ENCODE assay signal across 8 cellular contexts in the genomic region with DNA sequence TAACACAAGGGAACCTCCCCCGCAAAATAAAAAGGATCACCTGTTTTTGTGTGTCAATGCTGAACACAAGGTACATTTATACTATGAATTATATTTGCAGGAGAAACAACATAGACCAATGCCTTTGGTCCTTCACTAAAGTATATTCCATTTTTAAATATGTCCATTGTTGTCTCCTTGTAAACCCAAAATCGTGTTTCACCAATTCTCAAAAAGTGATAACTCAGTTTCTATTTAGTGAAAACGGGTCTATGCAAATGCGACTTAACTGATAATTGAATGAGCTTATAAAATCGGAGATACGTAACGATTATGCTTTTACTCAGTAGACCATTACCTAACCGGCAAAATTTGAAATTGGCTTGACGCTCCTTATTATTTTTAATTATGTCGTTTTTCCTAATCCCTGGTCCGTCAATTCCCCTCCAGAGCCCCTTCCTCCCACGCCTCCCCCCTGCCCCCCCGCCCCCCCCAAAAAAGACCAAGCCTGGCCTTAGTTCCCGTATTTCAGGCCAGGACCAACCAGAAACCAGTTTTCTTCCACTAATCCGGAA. TPM values are rescaled to one million over a fixed set of nuclear protein-coding genes. Genes with fewer than 3 reads are reported as not detected.
DNase-seq lines count a peak whose midpoint lies in the region; ATAC-seq, FAIRE-seq and TF ChIP-seq lines count a peak whose summit lies in the region.

No MANE protein-coding gene starts in this region.

- no peak for FAIRE-seq in A549 (lab: Jason Lieb, UNC)

- H3K23ac ChIP-seq in H9 (ENCODE audit: insufficient read length, low read depth, low read length), result no peak overlapping the region

- peaks cover 52 to 62% of the 10 kb centered on the region in 2 experiments for H3K9me3 Mint-ChIP-seq in H9
- no peaks in the 10 kb centered on the region for H3K9me3 Mint-ChIP-seq in activated T-helper 2 cell treated with anti-CD3 and anti-CD28 coated beads, Interferon-gamma antibody, Interleukin-2, Interleukin-4, amounts not matched to agents 10 μg/mL and 5 μg/mL and 100 μg/mL, durations not matched to agents 14 hours and 24 hours and 36 hours

- H2BK15ac ChIP-seq in H9 (ENCODE audit: low read depth, low read length), result no peak overlapping the region

- H2BK20ac ChIP-seq in H9 (ENCODE audit: low read depth, low read length, poor library complexity, severe bottlenecking), result no peak overlapping the region

- H3K9ac ChIP-seq in H9 (ENCODE audit: extremely low read depth, insufficient read length, low read length) (no peak overlapping the region), subcutaneous abdominal adipose tissue (ENCODE audit: low read length in 5 of 5) (peak overlapping the region in 3 of 5 donors; percentile 45 to 64 (median 48))

- DNase-seq in A549 (ENCODE audit: low read depth in 1 of 2, low spot score in 1 of 2) (peak; percentile 0 to 71), H9 (no peak), inferior parietal cortex (ENCODE audit: extremely low spot score) (peak; percentile 34)
- DNase-seq in activated T-helper 2 cell treated with anti-CD3 and anti-CD28 coated beads, Interferon-gamma antibody, Interleukin-2, Interleukin-4, amounts not matched to agents 10 μg/mL and 5 μg/mL and 100 μg/mL, durations not matched to agents 14 hours and 24 hours and 36 hours (ENCODE audit: low spot score), result no peak
- DNase-seq in stimulated activated CD4-positive, alpha-beta T cell treated with anti-CD3 and anti-CD28 coated beads, Interleukin-4, amount 100 ng/mL, for 24 hours, result no peak

- no peak overlapping the region for H2AK5ac ChIP-seq in H9 (ENCODE audit: insufficient read length, low read length)

- H3K27ac Mint-ChIP-seq in H9, result no peak overlapping the region
- H3K27ac Mint-ChIP-seq in activated T-helper 2 cell treated with anti-CD3 and anti-CD28 coated beads, Interferon-gamma antibody, Interleukin-2, Interleukin-4, amounts not matched to agents 10 μg/mL and 5 μg/mL and 100 μg/mL, durations not matched to agents 14 hours and 24 hours and 36 hours, result peak overlapping the region; percentile 89

- no peak overlapping the region for H4K91ac ChIP-seq in H9 (ENCODE audit: insufficient read length, low read depth, low read length)

- H3K27me3 ChIP-seq in H9 (ENCODE audit: insufficient read depth, low read length) (no peaks in the 10 kb centered on the region), subcutaneous abdominal adipose tissue (ENCODE audit: control insufficient read depth in 5 of 5, insufficient read depth in 4 of 5, low read length in 5 of 5) (no peaks in the 10 kb centered on the region)

- no peak overlapping the region for H4K8ac ChIP-seq in H9 (replicated peaks; ENCODE audit: insufficient read length, low read depth, low read length)

- H3K79me1 ChIP-seq in H9 (ENCODE audit: insufficient read depth, low read depth, low read length, poor library complexity, severe bottlenecking), result peaks cover 3% of the 10 kb centered on the region

- intact Hi-C loops in activated T-helper 2 cell treated with anti-CD3 and anti-CD28 coated beads, Interferon-gamma antibody, Interleukin-2, Interleukin-4, amounts not matched to agents 10 μg/mL and 5 μg/mL and 100 μg/mL, durations not matched to agents 14 hours and 24 hours and 36 hours (cut with micrococcal nuclease), result loop anchor here (2.0 kb wide), 1 partner anchor 395 kb away; the partner anchor contains the start of gene SH3BGRL

- no peak overlapping the region for H3T11ph ChIP-seq in H9 (ENCODE audit: low read length)

- H4K20me1 ChIP-seq in H9 (ENCODE audit: control insufficient read depth, insufficient read depth, insufficient read length), result no peaks in the 10 kb centered on the region

- H3K4me3 ChIP-seq in A549 (peak overlapping the region; percentile 82), subcutaneous abdominal adipose tissue (ENCODE audit: low read depth in 1 of 5, low read length in 5 of 5) (peak overlapping the region; percentile 55 to 83 (median 73))

- no peaks in the 10 kb centered on the region for H3K79me2 ChIP-seq in H9 (ENCODE audit: insufficient read depth, low read length)

- TF ChIP-seq EP300 in A549 (IDR thresholded peaks at IDR 0.05), result no peak

- ATAC-seq in A549 (no peak), HG03460 (IDR thresholded peaks at IDR 0.05; ENCODE audit: unreplicated experiment) (no peak), HG03520 (IDR thresholded peaks at IDR 0.05; ENCODE audit: unreplicated experiment) (no peak)

- POLR2A ChIA-PET in A549 (lab: Yijun Ruan, JAX), result interaction anchor here (0.6 kb wide), 1 partner anchor 15 kb away, joined by 3 read pairs; no protein-coding TSS in a partner anchor

- H3K4me2 ChIP-seq in A549 (peak overlapping the region; percentile 84), H9 (ENCODE audit: insufficient read depth, insufficient read length, low read length) (peak overlapping the region; percentile 94)

- H3K23me2 ChIP-seq in H9 (ENCODE audit: insufficient read length, low read depth, low read length, poor library complexity, severe bottlenecking), result peaks cover 5% of the 10 kb centered on the region

- peaks cover 11 to 13% (median 12%) of the 10 kb centered on the region in 3 experiments for H3K36me3 Mint-ChIP-seq in H9 (ENCODE audit: insufficient read depth in 1 of 3, low read depth in 3 of 3)
- H3K36me3 Mint-ChIP-seq in activated T-helper 2 cell treated with anti-CD3 and anti-CD28 coated beads, Interferon-gamma antibody, Interleukin-2, Interleukin-4, amounts not matched to agents 10 μg/mL and 5 μg/mL and 100 μg/mL, durations not matched to agents 14 hours and 24 hours and 36 hours (ENCODE audit: low read depth), result peaks cover 14% of the 10 kb centered on the region

- WGBS in A549 (ENCODE audit: missing lambda C conversion rate), result 0% methylated on average over 13 of the region's 15 CpGs
- WGBS in H9 (ENCODE audit: extremely low coverage, insufficient read length, low lambda C conversion rate), result no CpG with 5 or more reads among the region's 15 CpGs

- H3K4ac ChIP-seq in H9 (ENCODE audit: low read depth, low read length), result no peak overlapping the region

- H3K4me1 ChIP-seq in A549, result peaks cover 9% of the 10 kb centered on the region; the same call in 2 of the 3 replicates
- no peaks in the 10 kb centered on the region for H3K4me1 ChIP-seq in H9 (ENCODE audit: insufficient read depth, low read length)
- peaks cover 0 to 11% (median 4%) of the 10 kb centered on the region in 5 donors for H3K4me1 ChIP-seq in subcutaneous abdominal adipose tissue (ENCODE audit: control insufficient read depth in 5 of 5, insufficient read depth in 5 of 5, low read length in 5 of 5)

- H4K5ac ChIP-seq in H9 (ENCODE audit: insufficient read length, low read depth, low read length), result no peak overlapping the region

- H2BK5ac ChIP-seq in H9 (ENCODE audit: insufficient read length, low read length), result no peak overlapping the region

- peaks cover 5 to 7% of the 10 kb centered on the region in 2 experiments; a peak in 1 of 4 replicates for H3K4me1 Mint-ChIP-seq in H9
- H3K4me1 Mint-ChIP-seq in activated T-helper 2 cell treated with anti-CD3 and anti-CD28 coated beads, Interferon-gamma antibody, Interleukin-2, Interleukin-4, amounts not matched to agents 10 μg/mL and 5 μg/mL and 100 μg/mL, durations not matched to agents 14 hours and 24 hours and 36 hours (ENCODE audit: low read depth), result peaks cover 21% of the 10 kb centered on the region

- H2AFZ ChIP-seq in H9 (ENCODE audit: low read length), result no peak overlapping the region

- no peak overlapping the region for H2BK12ac ChIP-seq in H9 (ENCODE audit: insufficient read length, low read depth, low read length)

- peak overlapping the region; percentile 86 to 94 for H3K4me3 Mint-ChIP-seq in H9
- H3K4me3 Mint-ChIP-seq in activated T-helper 2 cell treated with anti-CD3 and anti-CD28 coated beads, Interferon-gamma antibody, Interleukin-2, Interleukin-4, amounts not matched to agents 10 μg/mL and 5 μg/mL and 100 μg/mL, durations not matched to agents 14 hours and 24 hours and 36 hours (ENCODE audit: low read depth), result peak overlapping the region; percentile 92

- H3K9me3 ChIP-seq in A549 (no peaks in the 10 kb centered on the region), H9 (ENCODE audit: control insufficient read depth, low read depth, low read length) (peaks cover 17% of the 10 kb centered on the region), subcutaneous abdominal adipose tissue (ENCODE audit: control insufficient read depth in 5 of 5, low read length in 5 of 5) (no peaks in the 10 kb centered on the region)

- no peak for TF ChIP-seq RAD21 in A549 (conservative IDR thresholded peaks at IDR 0.05 in 1 of 2, IDR thresholded peaks at IDR 0.05 in 1 of 2)

- no peak overlapping the region for H3K14ac ChIP-seq in H9 (ENCODE audit: insufficient read depth, low read length)

- no peak overlapping the region for H3K56ac ChIP-seq in H9 (ENCODE audit: insufficient read length, low read depth, low read length)

- peak overlapping the region; percentile 88 to 93 for H3K27ac ChIP-seq in A549
- H3K27ac ChIP-seq in H9 (ENCODE audit: insufficient read length, low read depth, low read length), result no peak overlapping the region
- H3K27ac ChIP-seq in subcutaneous abdominal adipose tissue (ENCODE audit: low read depth, low read length), result peak overlapping the region; percentile 86

- no peak overlapping the region for H2BK120ac ChIP-seq in H9 (ENCODE audit: low read depth, low read length, poor library complexity, severe bottlenecking)

- CTCF ChIA-PET in A549 (lab: Yijun Ruan, JAX), result no interaction called here

- no peaks in the 10 kb centered on the region for H3K36me3 ChIP-seq in subcutaneous abdominal adipose tissue (ENCODE audit: control insufficient read depth in 5 of 5, insufficient read depth in 5 of 5, low read length in 5 of 5)

- H3K18ac ChIP-seq in H9 (ENCODE audit: insufficient read length, low read depth, low read length), result no peak overlapping the region

- TF ChIP-seq CTCF in A549 (IDR thresholded peaks at IDR 0.05), result no peak
- no peak for TF ChIP-seq CTCF in H9 (conservative IDR thresholded peaks at IDR 0.05)

- no peak for TF ChIP-seq POLR2A in A549 (IDR thresholded peaks at IDR 0.05; ENCODE audit: low read length)

- no peaks in the 10 kb centered on the region for H3K27me3 Mint-ChIP-seq in H9 (ENCODE audit: low read depth)
- no peaks in the 10 kb centered on the region for H3K27me3 Mint-ChIP-seq in activated T-helper 2 cell treated with anti-CD3 and anti-CD28 coated beads, Interferon-gamma antibody, Interleukin-2, Interleukin-4, amounts not matched to agents 10 μg/mL and 5 μg/mL and 100 μg/mL, durations not matched to agents 14 hours and 24 hours and 36 hours (ENCODE audit: low read depth)

TF ChIP-seq in A549, 52 proteins besides CTCF, POLR2A, EP300 and RAD21 (continues in another document):
- TF ChIP-seq KDM1A (IDR thresholded peaks at IDR 0.05; ENCODE audit: low read depth) (no peak), TFCP2L1 (CRISPR knock-in tag; IDR thresholded peaks at IDR 0.05) (no peak)

RNA-seq across cellular contexts. Expression of gene BRWD3, which starts 2.0 kb away (rescaled TPM):
- polyA plus RNA-seq in A549 (2011; rRNA removed) (15.4 and 16.1 TPM in 2 replicates), A549 (2017; fragmentation: RNase III; extraction: RNeasy Plus Mini Kit Qiagen cat#74134 plus additional on column Dnase treatment) (4.6 to 5.2 TPM (median 5.1 TPM) in 3 replicates)
- 1.1 and 1.2 TPM in 2 replicates for polyA plus RNA-seq in A549 (2012; cell fraction: cytosol; rRNA removed)
- 2.1 and 2.4 TPM in 2 replicates for polyA plus RNA-seq in A549 (2012; cell fraction: nucleus; rRNA removed)
- polyA minus RNA-seq in A549 (2011; rRNA and poly(A)+ RNA removed), result 22.5 and 25.0 TPM in 2 replicates
- 46.4 and 54.3 TPM in 2 replicates for total RNA-seq in H9 (2021)
- 23.6 and 27.7 TPM in 2 replicates for total RNA-seq in activated T-helper 2 cell treated with anti-CD3 and anti-CD28 coated beads, Interferon-gamma antibody, Interleukin-2, Interleukin-4, amounts not matched to agents 10 μg/mL and 5 μg/mL and 100 μg/mL, durations not matched to agents 14 hours and 24 hours and 36 hours

Comparison
In these comparisons a context has a peak if more than half of its experiments do, and no peak if none do; other contexts are left out.
1. DNase-seq: peak in A549 (2 of 2) and inferior parietal cortex (single experiment); none in H9 (single experiment), activated T-helper 2 cell treated with anti-CD3 and anti-CD28 coated beads, Interferon-gamma antibody, Interleukin-2, Interleukin-4, amounts not matched to agents 10 μg/mL and 5 μg/mL and 100 μg/mL, durations not matched to agents 14 hours and 24 hours and 36 hours (single experiment) and stimulated activated CD4-positive, alpha-beta T cell treated with anti-CD3 and anti-CD28 coated beads, Interleukin-4, amount 100 ng/mL, for 24 hours (single experiment).